29 cellular contexts compared by ENCODE assay signal in the genomic region with DNA sequence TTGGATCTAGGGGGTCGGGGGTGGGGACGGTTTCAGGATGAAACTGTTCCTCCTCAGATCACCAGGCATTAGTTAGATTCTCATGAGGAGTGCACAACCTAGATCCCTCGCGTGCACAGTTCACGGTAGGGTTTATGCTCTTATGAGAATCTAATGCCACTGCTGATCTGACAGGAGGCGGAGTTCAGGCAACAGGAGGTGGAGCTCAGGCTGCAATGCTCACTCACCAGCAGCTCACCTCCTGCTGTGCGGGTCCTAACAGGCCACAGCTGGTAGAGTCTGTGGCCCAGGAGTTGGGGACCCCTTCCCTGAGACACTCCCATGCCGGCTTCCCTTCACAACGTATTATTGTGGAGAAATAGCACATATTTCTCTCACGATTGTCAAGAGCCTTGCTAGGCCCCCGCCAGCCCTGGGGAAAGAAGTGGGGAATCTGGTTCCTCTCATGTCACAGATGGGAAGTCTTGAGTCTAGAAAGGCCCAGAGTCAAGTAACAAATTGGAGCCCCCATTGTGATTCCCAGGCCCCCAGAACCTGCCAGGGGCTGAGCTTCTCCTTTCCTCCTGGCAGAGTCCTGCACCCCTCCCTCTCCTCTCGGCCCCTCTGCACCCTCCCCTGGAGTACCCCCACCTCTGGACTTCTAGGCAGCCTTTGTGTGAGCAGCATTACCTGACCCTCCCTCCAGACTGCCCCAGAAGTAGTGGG. TPM values are rescaled to one million over a fixed set of nuclear protein-coding genes. Genes with fewer than 3 reads are reported as not detected.
"Had no signal": no experiment of that assay in that cellular context is flagged by ENCODE, and none has a peak within 500 bp of the region (broad histone marks: within the 10 kb centered on the region; RNA-seq: fewer than 3 reads in every experiment).

No MANE protein-coding gene starts in this region.

- H3K4me1 Mint-ChIP-seq: stimulated activated memory B cell treated with anti-CD40 and anti-IgM and Interleukin-4, amounts not matched to agents 10 μg/mL and 1 μg/mL and 100 μg/mL, for 72 hours; stimulated activated naive CD8-positive, alpha-beta T cell treated with anti-CD3 and anti-CD28 coated beads, Interleukin-15, amount 100 ng/mL, for 72 hours had no signal

- H3K9me3 ChIP-seq: heart left ventricle, left ventricle myocardium inferior, ovary, prostate gland, vagina had no signal

- H3K4me1 ChIP-seq: heart left ventricle, left ventricle myocardium inferior, prostate gland had no signal

- H3K4me2 ChIP-seq: smooth muscle cell had no signal

- H3K27me3 ChIP-seq: ovary, vagina had no signal

- H3K27ac ChIP-seq: heart left ventricle, left ventricle myocardium inferior, ovary, prostate gland, vagina had no signal

- H3K36me3 ChIP-seq: heart left ventricle, left ventricle myocardium inferior, ovary, prostate gland, vagina had no signal

- DNase-seq: activated CD4-positive, alpha-beta T cell treated with anti-CD3 and anti-CD28 coated beads for 48 hours; activated CD4-positive, alpha-beta T cell treated with anti-CD3 and anti-CD28 coated beads, Interleukin-2, amount 50 U/mL, for 48 hours; activated CD8-positive, alpha-beta memory T cell treated with anti-CD3 and anti-CD28 coated beads for 24 hours; activated gamma-delta T cell treated with Interleukin-2 at 50 U/mL for 16 hours; activated naive CD4-positive, alpha-beta T cell treated with anti-CD3 and anti-CD28 coated beads, Interleukin-2, amount 50 U/mL, for 16 hours; dermis blood vessel endothelial cell; effector CD4-positive, alpha-beta T cell; left ventricle myocardium inferior; ovary; retina; stimulated activated CD4-positive, alpha-beta T cell treated with anti-CD3 and anti-CD28 coated beads, Interleukin-1b, Interleukin-23, amount 100 ng/mL, for 48 hours; stimulated activated CD4-positive, alpha-beta T cell treated with anti-CD3 and anti-CD28 coated beads, Interleukin-4, amount 100 ng/mL, for 4 hours; stimulated activated CD8-positive, alpha-beta memory T cell treated with anti-CD3 and anti-CD28 coated beads, Interleukin-4, amount 100 ng/mL, for 48 hours; stimulated activated naive CD8-positive, alpha-beta T cell treated with anti-CD3 and anti-CD28 coated beads, Interleukin-15, amount 100 ng/mL, for 72 hours; substantia nigra; T-helper 1 cell had no signal

- H3K4me3 Mint-ChIP-seq: activated T-helper 1 cell treated with anti-CD3 and anti-CD28 coated beads, Interleukin-12 subunit alpha, Interleukin-12 subunit beta, Interleukin-2, Interleukin-4 antibody, amounts not matched to agents 30 ng/mL and 10 ng/mL and 1 ng/mL, durations not matched to agents 14 hours and 24 hours and 36 hours; nephron; stimulated activated memory B cell treated with anti-CD40 and anti-IgM and Interleukin-4, amounts not matched to agents 10 μg/mL and 1 μg/mL and 100 μg/mL, for 72 hours; stimulated activated naive CD8-positive, alpha-beta T cell treated with anti-CD3 and anti-CD28 coated beads, Interleukin-15, amount 100 ng/mL, for 72 hours; T-helper 2 cell treated with Interferon-gamma antibody and Interleukin-4, amounts not matched to agents 5 μg/mL and 100 μg/mL, for 36 hours; type B pancreatic cell had no signal

- H3K9me3 Mint-ChIP-seq: activated T-helper 1 cell treated with anti-CD3 and anti-CD28 coated beads, Interleukin-12 subunit alpha, Interleukin-12 subunit beta, Interleukin-2, Interleukin-4 antibody, amounts not matched to agents 30 ng/mL and 10 ng/mL and 1 ng/mL, durations not matched to agents 14 hours and 24 hours and 36 hours; nephron; T-helper 2 cell treated with Interferon-gamma antibody and Interleukin-4, amounts not matched to agents 5 μg/mL and 100 μg/mL, for 36 hours; type B pancreatic cell had no signal

- ATAC-seq: activated CD4-positive, CD25-positive, alpha-beta regulatory T cell treated with anti-CD3 and anti-CD28 coated beads, Interleukin-2, amount 50 U/mL, for 24 hours; heart left ventricle; stimulated activated memory B cell treated with anti-CD40 and anti-IgM and Interleukin-4, amounts not matched to agents 10 μg/mL and 1 μg/mL and 100 μg/mL, for 72 hours; stimulated activated naive CD8-positive, alpha-beta T cell treated with anti-CD3 and anti-CD28 coated beads, Interleukin-15, amount 100 ng/mL, for 72 hours had no signal

- H3K36me3 Mint-ChIP-seq: stimulated activated memory B cell treated with anti-CD40 and anti-IgM and Interleukin-4, amounts not matched to agents 10 μg/mL and 1 μg/mL and 100 μg/mL, for 72 hours; type B pancreatic cell had no signal

- H3K27ac Mint-ChIP-seq: activated T-helper 1 cell treated with anti-CD3 and anti-CD28 coated beads, Interleukin-12 subunit alpha, Interleukin-12 subunit beta, Interleukin-2, Interleukin-4 antibody, amounts not matched to agents 30 ng/mL and 10 ng/mL and 1 ng/mL, durations not matched to agents 14 hours and 24 hours and 36 hours; nephron; stimulated activated memory B cell treated with anti-CD40 and anti-IgM and Interleukin-4, amounts not matched to agents 10 μg/mL and 1 μg/mL and 100 μg/mL, for 72 hours; stimulated activated naive CD8-positive, alpha-beta T cell treated with anti-CD3 and anti-CD28 coated beads, Interleukin-15, amount 100 ng/mL, for 72 hours; T-helper 2 cell treated with Interferon-gamma antibody and Interleukin-4, amounts not matched to agents 5 μg/mL and 100 μg/mL, for 36 hours; type B pancreatic cell had no signal

- H3K4me3 ChIP-seq: heart left ventricle, left ventricle myocardium inferior, ovary, prostate gland, smooth muscle cell, vagina had no signal

RNA-seq across cellular contexts. Expression of a gene that starts 6.1 kb away (rescaled TPM):
- total RNA-seq: activated T-helper 1 cell treated with anti-CD3 and anti-CD28 coated beads, Interleukin-12 subunit alpha, Interleukin-12 subunit beta, Interleukin-2, Interleukin-4 antibody, amounts not matched to agents 30 ng/mL and 10 ng/mL and 1 ng/mL, durations not matched to agents 14 hours and 24 hours and 36 hours; epithelial cell of proximal tubule; left ventricle myocardium inferior; lung microvascular endothelial cell had no signal
- polyA plus RNA-seq: heart left ventricle, ovary had no signal

RNA-seq across cellular contexts. Expression of a gene that starts 19.8 kb away (rescaled TPM):
- total RNA-seq: activated T-helper 1 cell treated with anti-CD3 and anti-CD28 coated beads, Interleukin-12 subunit alpha, Interleukin-12 subunit beta, Interleukin-2, Interleukin-4 antibody, amounts not matched to agents 30 ng/mL and 10 ng/mL and 1 ng/mL, durations not matched to agents 14 hours and 24 hours and 36 hours; heart left ventricle; left ventricle myocardium inferior; lung microvascular endothelial cell; mucosa of gallbladder had no signal
- polyA plus RNA-seq: ovary had no signal

RNA-seq across cellular contexts. Expression of a gene that starts 20.9 kb away (rescaled TPM):
- total RNA-seq: activated T-helper 1 cell treated with anti-CD3 and anti-CD28 coated beads, Interleukin-12 subunit alpha, Interleukin-12 subunit beta, Interleukin-2, Interleukin-4 antibody, amounts not matched to agents 30 ng/mL and 10 ng/mL and 1 ng/mL, durations not matched to agents 14 hours and 24 hours and 36 hours; dermis blood vessel endothelial cell; epithelial cell of proximal tubule; heart left ventricle; left ventricle myocardium inferior; lung microvascular endothelial cell; mucosa of gallbladder; ovary; prostate gland; vagina had no signal
- polyA plus RNA-seq: heart left ventricle, ovary, smooth muscle cell had no signal

RNA-seq across cellular contexts. Expression of a gene that starts 31.6 kb away (rescaled TPM):
- total RNA-seq: activated T-helper 1 cell treated with anti-CD3 and anti-CD28 coated beads, Interleukin-12 subunit alpha, Interleukin-12 subunit beta, Interleukin-2, Interleukin-4 antibody, amounts not matched to agents 30 ng/mL and 10 ng/mL and 1 ng/mL, durations not matched to agents 14 hours and 24 hours and 36 hours; left ventricle myocardium inferior; lung microvascular endothelial cell; mucosa of gallbladder had no signal
- polyA plus RNA-seq: heart left ventricle had no signal
